In the genomic region with DNA sequence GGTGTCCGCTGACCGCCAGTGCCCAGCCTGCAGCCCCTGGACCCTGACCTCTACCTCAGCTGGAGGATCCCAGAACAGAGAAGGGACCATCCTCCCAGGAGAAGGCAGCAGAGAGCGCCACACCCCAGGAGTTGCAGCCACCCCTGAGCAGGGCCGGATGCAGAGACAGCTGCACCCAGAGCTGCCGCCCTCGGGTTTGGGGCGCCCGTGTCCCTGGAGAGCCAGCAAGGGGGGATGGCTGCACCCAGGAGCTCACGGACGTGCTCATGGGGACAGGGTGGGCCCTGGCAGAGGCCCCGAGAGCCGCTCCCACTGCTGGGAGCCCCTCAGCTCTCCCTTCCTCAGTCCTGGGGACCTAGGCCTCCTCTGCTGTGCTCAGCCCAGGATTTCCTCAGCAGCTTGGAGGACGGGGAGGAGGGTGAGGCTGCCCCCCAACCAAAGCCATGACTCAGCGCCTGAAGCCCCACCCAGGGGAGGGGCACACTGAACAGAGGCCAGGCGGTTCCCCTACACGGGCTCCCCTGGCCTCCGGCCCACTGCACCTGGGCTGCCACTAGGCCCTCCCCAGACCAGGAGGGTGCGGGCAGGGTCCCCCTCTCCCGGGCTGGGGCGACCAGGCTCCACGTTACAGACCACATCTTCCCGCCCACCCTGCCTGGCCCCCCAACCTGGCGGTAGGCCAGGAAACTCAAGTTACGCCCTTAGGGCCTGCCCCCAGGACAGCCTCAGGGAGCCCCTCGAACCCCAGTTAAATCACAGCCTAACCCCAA, we compare ENCODE assay signal across 8 cellular contexts. TPM values are rescaled to one million over a fixed set of nuclear protein-coding genes. Genes with fewer than 3 reads are reported as not detected.
DNase-seq lines count a peak whose midpoint lies in the region; ATAC-seq and TF ChIP-seq lines count a peak whose summit lies in the region.

No MANE protein-coding gene starts in this region.

- no peak for ATAC-seq in HG03378 (IDR thresholded peaks at IDR 0.05; ENCODE audit: unreplicated experiment)

- H3K27ac ChIP-seq in mesenchymal stem cell (ENCODE audit: low read length, poor library complexity, severe bottlenecking), result peak overlapping the region; percentile 81

- 43% methylated on average over 25 of the region's 25 CpGs for WGBS in mesenchymal stem cell

- peaks cover 3% of the 10 kb centered on the region for H3K36me3 Mint-ChIP-seq in activated CD4-positive, alpha-beta T cell treated with anti-CD3 and anti-CD28 coated beads, Interleukin-2, amount 10 ng/mL, durations not matched to agents 24 days and 14 days (ENCODE audit: low read depth)

- H2AFZ ChIP-seq in mesenchymal stem cell (ENCODE audit: low read depth, low read length), result no peak overlapping the region

- intact Hi-C loops in activated CD4-positive, alpha-beta T cell treated with anti-CD3 and anti-CD28 coated beads, Interleukin-2, amount 10 ng/mL, durations not matched to agents 24 days and 14 days (cut with micrococcal nuclease), result loop anchor here (5.0 kb wide), 2 partner anchors 98 to 248 kb away; a partner anchor contains a TSS

- H3K4me3 ChIP-seq in GM12864 (ENCODE audit: low read depth, low read length) (peak overlapping the region; percentile 76), mesenchymal stem cell (ENCODE audit: insufficient read depth in 1 of 2, low read depth in 1 of 2, low read length in 2 of 2) (peak overlapping the region; percentile 39 to 89)

- peak; percentile 33 for DNase-seq in GM12864 (ENCODE audit: low read depth)
- peak; percentile 51 for DNase-seq in NCI-H1436 (lab: John Stamatoyannopoulos, UW)
- DNase-seq in activated CD4-positive, alpha-beta T cell treated with anti-CD3 and anti-CD28 coated beads, Interleukin-2, amount 10 ng/mL, durations not matched to agents 24 days and 14 days, result peak; percentile 91
- DNase-seq in dermis blood vessel endothelial cell, result peak; percentile 48
- DNase-seq in mesenchymal stem cell, result peak; percentile 86
- DNase-seq in stimulated activated CD8-positive, alpha-beta memory T cell treated with anti-CD3 and anti-CD28 coated beads, Interleukin-7, amount 100 ng/mL, for 1 hour (ENCODE audit: low read depth in 2 of 2), result peak; percentile 54 to 58
- DNase-seq in SKM-1 (lab: John Stamatoyannopoulos, UW; ENCODE audit: unreplicated experiment), result no peak

- peak overlapping the region; percentile 74 for H4K91ac ChIP-seq in mesenchymal stem cell (ENCODE audit: low read length)

- peak overlapping the region; percentile 87 for H2BK120ac ChIP-seq in mesenchymal stem cell (ENCODE audit: low read depth, low read length)

- peaks cover 63% of the 10 kb centered on the region for H3K4me1 ChIP-seq in mesenchymal stem cell (ENCODE audit: control insufficient read depth, insufficient read depth, low read depth, low read length)

- H3K27me3 ChIP-seq in mesenchymal stem cell (ENCODE audit: control insufficient read depth in 1 of 2, insufficient read depth in 1 of 2, low read length in 2 of 2), result no peaks in the 10 kb centered on the region

- no peak overlapping the region for H3K23ac ChIP-seq in mesenchymal stem cell (ENCODE audit: low read length in 2 of 2)

- H2BK15ac ChIP-seq in mesenchymal stem cell (ENCODE audit: low read depth, poor library complexity, severe bottlenecking), result peak overlapping the region; percentile 95

- TF ChIP-seq CTCF in GM12864 (IDR thresholded peaks at IDR 0.05; ENCODE audit: low read depth, low read length, missing control alignments), result peak; percentile 16

- H3K27ac Mint-ChIP-seq in activated CD4-positive, alpha-beta T cell treated with anti-CD3 and anti-CD28 coated beads, Interleukin-2, amount 10 ng/mL, durations not matched to agents 24 days and 14 days, result peak overlapping the region; percentile 87

- H3K4me2 ChIP-seq in mesenchymal stem cell (ENCODE audit: low read length, poor library complexity, severe bottlenecking), result peak overlapping the region; percentile 80

- peaks cover 21% of the 10 kb centered on the region for H3K79me1 ChIP-seq in mesenchymal stem cell (replicated peaks; ENCODE audit: low read length, poor library complexity, severe bottlenecking)

- H4K8ac ChIP-seq in mesenchymal stem cell (ENCODE audit: low read length), result peak overlapping the region; percentile 86

- peak overlapping the region; percentile 96 for H3K4ac ChIP-seq in mesenchymal stem cell (ENCODE audit: low read depth in 1 of 2, low read length in 2 of 2)

- H2BK5ac ChIP-seq in mesenchymal stem cell (ENCODE audit: low read depth, low read length, poor library complexity, severe bottlenecking), result peak overlapping the region; percentile 4

- H3K27me3 Mint-ChIP-seq in activated CD4-positive, alpha-beta T cell treated with anti-CD3 and anti-CD28 coated beads, Interleukin-2, amount 10 ng/mL, durations not matched to agents 24 days and 14 days, result no peaks in the 10 kb centered on the region

- no peaks in the 10 kb centered on the region for H3K9me3 ChIP-seq in mesenchymal stem cell (ENCODE audit: control insufficient read depth, low read length)

- no peaks in the 10 kb centered on the region for H3K9me3 Mint-ChIP-seq in activated CD4-positive, alpha-beta T cell treated with anti-CD3 and anti-CD28 coated beads, Interleukin-2, amount 10 ng/mL, durations not matched to agents 24 days and 14 days

- H3K36me3 ChIP-seq in mesenchymal stem cell (ENCODE audit: control insufficient read depth in 1 of 2, insufficient read depth in 2 of 2, low read depth in 1 of 2, low read length in 2 of 2), result peaks cover 9 to 43% of the 10 kb centered on the region in 2 experiments

- peak overlapping the region; percentile 74 to 81 for H3K18ac ChIP-seq in mesenchymal stem cell (ENCODE audit: low read depth in 1 of 2, low read length in 2 of 2)

- peak overlapping the region; percentile 88 for H3K4me3 Mint-ChIP-seq in activated CD4-positive, alpha-beta T cell treated with anti-CD3 and anti-CD28 coated beads, Interleukin-2, amount 10 ng/mL, durations not matched to agents 24 days and 14 days

- H2BK12ac ChIP-seq in mesenchymal stem cell (ENCODE audit: low read length in 2 of 2), result peak overlapping the region; percentile 59 to 96

- peak overlapping the region; percentile 82 for H3K9ac ChIP-seq in mesenchymal stem cell (ENCODE audit: low read length)

- peaks cover 18% of the 10 kb centered on the region for H3K4me1 Mint-ChIP-seq in activated CD4-positive, alpha-beta T cell treated with anti-CD3 and anti-CD28 coated beads, Interleukin-2, amount 10 ng/mL, durations not matched to agents 24 days and 14 days

- peak overlapping the region in 1 of 2 experiments; percentile 63 for H3K14ac ChIP-seq in mesenchymal stem cell (ENCODE audit: low read length in 2 of 2)

- peak overlapping the region; percentile 75 for H2AK5ac ChIP-seq in mesenchymal stem cell (ENCODE audit: low read length, severe bottlenecking)

RNA-seq across cellular contexts. Expression of a gene that starts 2.2 kb away (rescaled TPM):
- 54.1 and 55.7 TPM in 2 replicates for total RNA-seq in activated CD4-positive, alpha-beta T cell treated with anti-CD3 and anti-CD28 coated beads, Interleukin-2, amount 10 ng/mL, durations not matched to agents 24 days and 14 days
- 16.8 and 30.6 TPM in 2 replicates for total RNA-seq in dermis blood vessel endothelial cell
- polyA plus RNA-seq in mesenchymal stem cell (2013, experiment 1 of 2), result 28.9 TPM
- polyA plus RNA-seq in mesenchymal stem cell (2013, experiment 2 of 2), result 27.2 TPM

RNA-seq across cellular contexts. Expression of a gene that starts 2.9 kb away (rescaled TPM):
- total RNA-seq in activated CD4-positive, alpha-beta T cell treated with anti-CD3 and anti-CD28 coated beads, Interleukin-2, amount 10 ng/mL, durations not matched to agents 24 days and 14 days, result 33.4 and 35.2 TPM in 2 replicates
- total RNA-seq in dermis blood vessel endothelial cell, result 11.1 and 13.7 TPM in 2 replicates
- polyA plus RNA-seq in mesenchymal stem cell (2013, experiment 1 of 2), result 17.7 TPM
- polyA plus RNA-seq in mesenchymal stem cell (2013, experiment 2 of 2), result 18.3 TPM

RNA-seq across cellular contexts. Expression of a gene that starts 19.0 kb away (rescaled TPM):
- total RNA-seq in activated CD4-positive, alpha-beta T cell treated with anti-CD3 and anti-CD28 coated beads, Interleukin-2, amount 10 ng/mL, durations not matched to agents 24 days and 14 days, result 145 TPM in 2 replicates
- 52.8 and 77.5 TPM in 2 replicates for total RNA-seq in dermis blood vessel endothelial cell
- 57.1 TPM for polyA plus RNA-seq in mesenchymal stem cell (2013, experiment 1 of 2)
- 55.5 TPM for polyA plus RNA-seq in mesenchymal stem cell (2013, experiment 2 of 2)

RNA-seq across cellular contexts. Expression of a gene that starts 19.1 kb away (rescaled TPM):
- total RNA-seq in activated CD4-positive, alpha-beta T cell treated with anti-CD3 and anti-CD28 coated beads, Interleukin-2, amount 10 ng/mL, durations not matched to agents 24 days and 14 days, result 11.5 and 12.3 TPM in 2 replicates
- total RNA-seq in dermis blood vessel endothelial cell, result 21.6 and 33.3 TPM in 2 replicates
- 17.8 TPM for polyA plus RNA-seq in mesenchymal stem cell (2013, experiment 1 of 2)
- 17.7 TPM for polyA plus RNA-seq in mesenchymal stem cell (2013, experiment 2 of 2)

RNA-seq across cellular contexts. Expression of a gene that starts 25.2 kb away (rescaled TPM):
- 3.1 and 3.2 TPM in 2 replicates for total RNA-seq in activated CD4-positive, alpha-beta T cell treated with anti-CD3 and anti-CD28 coated beads, Interleukin-2, amount 10 ng/mL, durations not matched to agents 24 days and 14 days
- 0.14 and 1.0 TPM in 2 replicates for total RNA-seq in dermis blood vessel endothelial cell
- polyA plus RNA-seq in mesenchymal stem cell (2013, experiment 1 of 2), result 1.1 TPM
- 1.9 TPM for polyA plus RNA-seq in mesenchymal stem cell (2013, experiment 2 of 2)
